ENCODE assay signal across 1 cellular context in the genomic region with DNA sequence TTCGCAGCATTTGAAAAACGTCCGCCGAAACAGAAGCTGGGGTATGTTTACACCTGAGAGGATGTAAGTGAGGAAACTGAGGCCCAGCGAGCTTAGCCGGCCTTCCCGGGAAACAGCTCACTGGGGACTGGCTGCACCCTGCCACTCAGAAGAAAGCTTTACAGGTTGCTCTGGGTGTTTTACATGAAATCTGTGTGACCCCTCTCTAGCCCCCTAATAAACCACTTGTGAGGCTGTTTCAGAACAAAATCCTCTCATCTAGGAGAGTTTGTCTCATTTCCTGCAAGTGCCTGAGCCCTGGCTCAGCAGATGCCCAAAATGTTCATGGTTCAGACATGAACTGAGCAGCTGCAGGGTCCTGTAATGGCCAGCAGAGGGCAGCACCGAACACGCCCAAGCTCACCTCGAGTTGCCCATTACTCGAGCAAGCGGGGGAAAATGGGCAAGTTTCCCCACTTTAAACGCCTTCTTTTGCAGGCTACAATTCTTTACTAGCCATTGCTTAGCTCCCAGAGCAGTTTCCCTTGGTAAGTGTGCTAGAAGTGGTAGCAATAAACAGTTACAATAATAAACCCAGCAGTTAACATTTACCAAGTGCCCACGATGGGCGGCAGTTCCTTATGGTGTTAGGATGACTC.
TF ChIP-seq lines count a peak whose summit lies in the region.

No MANE protein-coding gene starts in this region.

TF ChIP-seq in liver, 16 proteins besides CTCF, POLR2A, EP300 and RAD21 (continued from another document):
- TF ChIP-seq, protein P1, sequence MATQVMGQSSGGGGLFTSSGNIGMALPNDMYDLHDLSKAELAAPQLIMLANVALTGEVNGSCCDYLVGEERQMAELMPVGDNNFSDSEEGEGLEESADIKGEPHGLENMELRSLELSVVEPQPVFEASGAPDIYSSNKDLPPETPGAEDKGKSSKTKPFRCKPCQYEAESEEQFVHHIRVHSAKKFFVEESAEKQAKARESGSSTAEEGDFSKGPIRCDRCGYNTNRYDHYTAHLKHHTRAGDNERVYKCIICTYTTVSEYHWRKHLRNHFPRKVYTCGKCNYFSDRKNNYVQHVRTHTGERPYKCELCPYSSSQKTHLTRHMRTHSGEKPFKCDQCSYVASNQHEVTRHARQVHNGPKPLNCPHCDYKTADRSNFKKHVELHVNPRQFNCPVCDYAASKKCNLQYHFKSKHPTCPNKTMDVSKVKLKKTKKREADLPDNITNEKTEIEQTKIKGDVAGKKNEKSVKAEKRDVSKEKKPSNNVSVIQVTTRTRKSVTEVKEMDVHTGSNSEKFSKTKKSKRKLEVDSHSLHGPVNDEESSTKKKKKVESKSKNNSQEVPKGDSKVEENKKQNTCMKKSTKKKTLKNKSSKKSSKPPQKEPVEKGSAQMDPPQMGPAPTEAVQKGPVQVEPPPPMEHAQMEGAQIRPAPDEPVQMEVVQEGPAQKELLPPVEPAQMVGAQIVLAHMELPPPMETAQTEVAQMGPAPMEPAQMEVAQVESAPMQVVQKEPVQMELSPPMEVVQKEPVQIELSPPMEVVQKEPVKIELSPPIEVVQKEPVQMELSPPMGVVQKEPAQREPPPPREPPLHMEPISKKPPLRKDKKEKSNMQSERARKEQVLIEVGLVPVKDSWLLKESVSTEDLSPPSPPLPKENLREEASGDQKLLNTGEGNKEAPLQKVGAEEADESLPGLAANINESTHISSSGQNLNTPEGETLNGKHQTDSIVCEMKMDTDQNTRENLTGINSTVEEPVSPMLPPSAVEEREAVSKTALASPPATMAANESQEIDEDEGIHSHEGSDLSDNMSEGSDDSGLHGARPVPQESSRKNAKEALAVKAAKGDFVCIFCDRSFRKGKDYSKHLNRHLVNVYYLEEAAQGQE (IDR thresholded peaks at IDR 0.05), result no peak
- TF ChIP-seq, protein P2, sequence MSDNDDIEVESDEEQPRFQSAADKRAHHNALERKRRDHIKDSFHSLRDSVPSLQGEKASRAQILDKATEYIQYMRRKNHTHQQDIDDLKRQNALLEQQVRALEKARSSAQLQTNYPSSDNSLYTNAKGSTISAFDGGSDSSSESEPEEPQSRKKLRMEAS (IDR thresholded peaks at IDR 0.05), result no peak
- no peak for TF ChIP-seq GABPA (IDR thresholded peaks at IDR 0.05 in 1 of 2, conservative IDR thresholded peaks at IDR 0.05 in 1 of 2)
- no peak for TF ChIP-seq JUND (IDR thresholded peaks at IDR 0.05)
- no peak for TF ChIP-seq EGR1 (IDR thresholded peaks at IDR 0.05; ENCODE audit: low read depth in 2 of 2)
- TF ChIP-seq RXRA (IDR thresholded peaks at IDR 0.05), result no peak
- TF ChIP-seq HNF4A (conservative IDR thresholded peaks at IDR 0.05), result no peak
TF ChIP-seq in liver: peak in this region for 0.
